Comparison of ENCODE assay signal across 1 cellular context in the genomic region with DNA sequence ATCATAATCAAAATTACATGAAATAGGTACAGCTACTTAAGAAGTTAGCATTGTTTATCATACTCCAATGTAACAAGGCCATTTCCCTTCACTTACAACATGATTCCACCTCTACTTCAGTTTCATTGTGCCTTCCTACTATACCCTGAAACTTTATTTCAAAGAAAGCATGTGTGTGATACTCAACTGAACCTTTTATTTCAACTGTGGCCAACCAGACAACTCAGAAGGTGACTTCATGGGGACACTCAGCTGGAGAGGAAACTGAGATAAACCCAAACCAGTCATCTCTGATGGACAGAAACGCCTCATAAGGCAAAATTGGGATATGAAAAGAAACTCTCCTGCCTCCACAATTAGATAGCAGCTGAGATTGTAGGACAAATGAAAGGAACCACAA.
TF ChIP-seq lines count a peak whose summit lies in the region.

No MANE protein-coding gene starts in this region.

TF ChIP-seq in GM23338, 12 proteins besides CTCF, POLR2A, EP300 and RAD21 (continued from another document):
- TF ChIP-seq, protein P1, sequence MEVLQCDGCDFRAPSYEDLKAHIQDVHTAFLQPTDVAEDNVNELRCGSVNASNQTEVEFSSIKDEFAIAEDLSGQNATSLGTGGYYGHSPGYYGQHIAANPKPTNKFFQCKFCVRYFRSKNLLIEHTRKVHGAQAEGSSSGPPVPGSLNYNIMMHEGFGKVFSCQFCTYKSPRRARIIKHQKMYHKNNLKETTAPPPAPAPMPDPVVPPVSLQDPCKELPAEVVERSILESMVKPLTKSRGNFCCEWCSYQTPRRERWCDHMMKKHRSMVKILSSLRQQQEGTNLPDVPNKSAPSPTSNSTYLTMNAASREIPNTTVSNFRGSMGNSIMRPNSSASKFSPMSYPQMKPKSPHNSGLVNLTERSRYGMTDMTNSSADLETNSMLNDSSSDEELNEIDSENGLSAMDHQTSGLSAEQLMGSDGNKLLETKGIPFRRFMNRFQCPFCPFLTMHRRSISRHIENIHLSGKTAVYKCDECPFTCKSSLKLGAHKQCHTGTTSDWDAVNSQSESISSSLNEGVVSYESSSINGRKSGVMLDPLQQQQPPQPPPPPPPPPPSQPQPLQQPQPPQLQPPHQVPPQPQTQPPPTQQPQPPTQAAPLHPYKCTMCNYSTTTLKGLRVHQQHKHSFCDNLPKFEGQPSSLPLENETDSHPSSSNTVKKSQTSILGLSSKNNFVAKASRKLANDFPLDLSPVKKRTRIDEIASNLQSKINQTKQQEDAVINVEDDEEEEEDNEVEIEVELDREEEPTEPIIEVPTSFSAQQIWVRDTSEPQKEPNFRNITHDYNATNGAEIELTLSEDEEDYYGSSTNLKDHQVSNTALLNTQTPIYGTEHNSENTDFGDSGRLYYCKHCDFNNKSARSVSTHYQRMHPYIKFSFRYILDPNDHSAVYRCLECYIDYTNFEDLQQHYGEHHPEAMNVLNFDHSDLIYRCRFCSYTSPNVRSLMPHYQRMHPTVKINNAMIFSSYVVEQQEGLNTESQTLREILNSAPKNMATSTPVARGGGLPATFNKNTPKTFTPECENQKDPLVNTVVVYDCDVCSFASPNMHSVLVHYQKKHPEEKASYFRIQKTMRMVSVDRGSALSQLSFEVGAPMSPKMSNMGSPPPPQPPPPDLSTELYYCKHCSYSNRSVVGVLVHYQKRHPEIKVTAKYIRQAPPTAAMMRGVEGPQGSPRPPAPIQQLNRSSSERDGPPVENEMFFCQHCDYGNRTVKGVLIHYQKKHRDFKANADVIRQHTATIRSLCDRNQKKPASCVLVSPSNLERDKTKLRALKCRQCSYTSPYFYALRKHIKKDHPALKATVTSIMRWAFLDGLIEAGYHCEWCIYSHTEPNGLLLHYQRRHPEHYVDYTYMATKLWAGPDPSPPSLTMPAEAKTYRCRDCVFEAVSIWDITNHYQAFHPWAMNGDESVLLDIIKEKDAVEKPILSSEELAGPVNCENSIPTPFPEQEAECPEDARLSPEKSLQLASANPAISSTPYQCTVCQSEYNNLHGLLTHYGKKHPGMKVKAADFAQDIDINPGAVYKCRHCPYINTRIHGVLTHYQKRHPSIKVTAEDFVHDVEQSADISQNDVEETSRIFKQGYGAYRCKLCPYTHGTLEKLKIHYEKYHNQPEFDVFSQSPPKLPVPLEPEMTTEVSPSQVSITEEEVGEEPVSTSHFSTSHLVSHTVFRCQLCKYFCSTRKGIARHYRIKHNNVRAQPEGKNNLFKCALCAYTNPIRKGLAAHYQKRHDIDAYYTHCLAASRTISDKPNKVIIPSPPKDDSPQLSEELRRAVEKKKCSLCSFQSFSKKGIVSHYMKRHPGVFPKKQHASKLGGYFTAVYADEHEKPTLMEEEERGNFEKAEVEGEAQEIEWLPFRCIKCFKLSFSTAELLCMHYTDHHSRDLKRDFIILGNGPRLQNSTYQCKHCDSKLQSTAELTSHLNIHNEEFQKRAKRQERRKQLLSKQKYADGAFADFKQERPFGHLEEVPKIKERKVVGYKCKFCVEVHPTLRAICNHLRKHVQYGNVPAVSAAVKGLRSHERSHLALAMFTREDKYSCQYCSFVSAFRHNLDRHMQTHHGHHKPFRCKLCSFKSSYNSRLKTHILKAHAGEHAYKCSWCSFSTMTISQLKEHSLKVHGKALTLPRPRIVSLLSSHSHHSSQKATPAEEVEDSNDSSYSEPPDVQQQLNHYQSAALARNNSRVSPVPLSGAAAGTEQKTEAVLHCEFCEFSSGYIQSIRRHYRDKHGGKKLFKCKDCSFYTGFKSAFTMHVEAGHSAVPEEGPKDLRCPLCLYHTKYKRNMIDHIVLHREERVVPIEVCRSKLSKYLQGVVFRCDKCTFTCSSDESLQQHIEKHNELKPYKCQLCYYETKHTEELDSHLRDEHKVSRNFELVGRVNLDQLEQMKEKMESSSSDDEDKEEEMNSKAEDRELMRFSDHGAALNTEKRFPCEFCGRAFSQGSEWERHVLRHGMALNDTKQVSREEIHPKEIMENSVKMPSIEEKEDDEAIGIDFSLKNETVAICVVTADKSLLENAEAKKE (CRISPR knock-in tag; IDR thresholded peaks at IDR 0.05), result no peak
- TF ChIP-seq, protein P2, sequence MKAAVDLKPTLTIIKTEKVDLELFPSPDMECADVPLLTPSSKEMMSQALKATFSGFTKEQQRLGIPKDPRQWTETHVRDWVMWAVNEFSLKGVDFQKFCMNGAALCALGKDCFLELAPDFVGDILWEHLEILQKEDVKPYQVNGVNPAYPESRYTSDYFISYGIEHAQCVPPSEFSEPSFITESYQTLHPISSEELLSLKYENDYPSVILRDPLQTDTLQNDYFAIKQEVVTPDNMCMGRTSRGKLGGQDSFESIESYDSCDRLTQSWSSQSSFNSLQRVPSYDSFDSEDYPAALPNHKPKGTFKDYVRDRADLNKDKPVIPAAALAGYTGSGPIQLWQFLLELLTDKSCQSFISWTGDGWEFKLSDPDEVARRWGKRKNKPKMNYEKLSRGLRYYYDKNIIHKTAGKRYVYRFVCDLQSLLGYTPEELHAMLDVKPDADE (IDR thresholded peaks at IDR 0.05), result no peak
- TF ChIP-seq POLR2AphosphoS5 (IDR thresholded peaks at IDR 0.05; ENCODE audit: low read depth), result no peak
- TF ChIP-seq ZNF114 (CRISPR knock-in tag; IDR thresholded peaks at IDR 0.05), result no peak
- TF ChIP-seq CREB1 (CRISPR knock-in tag; IDR thresholded peaks at IDR 0.05; ENCODE audit: low read depth), result no peak
- TF ChIP-seq NANOG (IDR thresholded peaks at IDR 0.05; ENCODE audit: borderline replicate concordance), result no peak
- no peak for TF ChIP-seq EZH2phosphoT487 (IDR thresholded peaks at IDR 0.05; ENCODE audit: unreplicated experiment)
- TF ChIP-seq STAT1 (IDR thresholded peaks at IDR 0.05; ENCODE audit: unreplicated experiment), result no peak
